19 cellular contexts compared by ENCODE assay signal in genomic region chr5:166720026-166720425, GRCh38.
"Had no signal": no experiment of that assay in that cellular context is flagged by ENCODE, and none has a peak within 500 bp of the region (broad histone marks: within the 10 kb centered on the region; RNA-seq: fewer than 3 reads in every experiment).

No MANE protein-coding gene starts in this region.

- H3K4me3 ChIP-seq: dorsolateral prefrontal cortex, right atrium auricular region, suprapubic skin had no signal

- H3K27me3 ChIP-seq: dorsolateral prefrontal cortex, right atrium auricular region, suprapubic skin had no signal

- H3K36me3 Mint-ChIP-seq: activated naive CD8-positive, alpha-beta T cell treated with anti-CD3 and anti-CD28 coated beads for 36 hours; natural killer cell treated with Interleukin-12 subunit alpha and Interleukin-12 subunit beta and Interleukin-15 and Interleukin-18, amount 100 ng/mL, for 72 hours had no signal

- DNase-seq: activated B cell treated with CpG ODN at 0.5 μM for 24 hours; activated CD4-positive, alpha-beta T cell treated with anti-CD3 and anti-CD28 coated beads, Interleukin-2, amount 50 U/mL, for 1 hour; activated CD8-positive, alpha-beta memory T cell treated with anti-CD3 and anti-CD28 coated beads for 24 hours; activated naive CD8-positive, alpha-beta T cell treated with anti-CD3 and anti-CD28 coated beads for 36 hours; dorsolateral prefrontal cortex; endodermal cell; left ventricle myocardium superior; mesenchymal stem cell; small intestine; stimulated activated CD4-positive, alpha-beta T cell treated with anti-CD3 and anti-CD28 coated beads, Interleukin-4, amount 100 ng/mL, for 24 hours; stimulated activated CD8-positive, alpha-beta memory T cell treated with anti-CD3 and anti-CD28 coated beads, Interleukin-4, amount 100 ng/mL, for 48 hours; stimulated activated naive CD8-positive, alpha-beta T cell treated with anti-CD3 and anti-CD28 coated beads, Interleukin-15, Interleukin-2, amounts not matched to agents 100 U/mL and 50 U/mL, for 24 hours; T-helper 2 cell had no signal

- H3K27ac Mint-ChIP-seq: activated B cell treated with CpG ODN at 0.5 μM for 24 hours; activated naive CD8-positive, alpha-beta T cell treated with anti-CD3 and anti-CD28 coated beads for 36 hours; activated T-helper 1 cell treated with anti-CD3 and anti-CD28 coated beads, Interleukin-12 subunit alpha, Interleukin-12 subunit beta, Interleukin-2, Interleukin-4 antibody, amounts not matched to agents 30 ng/mL and 10 ng/mL and 1 ng/mL, durations not matched to agents 14 hours and 24 hours and 36 hours; endodermal cell; natural killer cell treated with Interleukin-12 subunit alpha and Interleukin-12 subunit beta and Interleukin-15 and Interleukin-18, amount 100 ng/mL, for 72 hours; type B pancreatic cell had no signal

- H3K4me1 Mint-ChIP-seq: activated B cell treated with CpG ODN at 0.5 μM for 24 hours; activated naive CD8-positive, alpha-beta T cell treated with anti-CD3 and anti-CD28 coated beads for 36 hours had no signal

- H3K9me3 Mint-ChIP-seq: endodermal cell, type B pancreatic cell had no signal

- FAIRE-seq: keratinocyte, small intestine had no signal

- H3K36me3 ChIP-seq: right atrium auricular region, suprapubic skin had no signal

- ATAC-seq: left ventricle myocardium superior; natural killer cell treated with Interleukin-12 subunit alpha and Interleukin-12 subunit beta and Interleukin-15 and Interleukin-18, amount 100 ng/mL, for 72 hours; stimulated activated naive CD8-positive, alpha-beta T cell treated with anti-CD3 and anti-CD28 coated beads, Interleukin-15, Interleukin-2, amounts not matched to agents 100 U/mL and 50 U/mL, for 24 hours had no signal

- H3K27me3 Mint-ChIP-seq: activated B cell treated with CpG ODN at 0.5 μM for 24 hours; activated naive CD8-positive, alpha-beta T cell treated with anti-CD3 and anti-CD28 coated beads for 36 hours; natural killer cell treated with Interleukin-12 subunit alpha and Interleukin-12 subunit beta and Interleukin-15 and Interleukin-18, amount 100 ng/mL, for 72 hours; type B pancreatic cell had no signal

- H3K4me3 Mint-ChIP-seq: activated B cell treated with CpG ODN at 0.5 μM for 24 hours; activated naive CD8-positive, alpha-beta T cell treated with anti-CD3 and anti-CD28 coated beads for 36 hours; activated T-helper 1 cell treated with anti-CD3 and anti-CD28 coated beads, Interleukin-12 subunit alpha, Interleukin-12 subunit beta, Interleukin-2, Interleukin-4 antibody, amounts not matched to agents 30 ng/mL and 10 ng/mL and 1 ng/mL, durations not matched to agents 14 hours and 24 hours and 36 hours; endodermal cell; natural killer cell treated with Interleukin-12 subunit alpha and Interleukin-12 subunit beta and Interleukin-15 and Interleukin-18, amount 100 ng/mL, for 72 hours; type B pancreatic cell had no signal
